8 cellular contexts compared by ENCODE assay signal in genomic region chr6:36094786-36095496, GRCh38. TPM values are rescaled to one million over a fixed set of nuclear protein-coding genes. Genes with fewer than 3 reads are reported as not detected.
DNase-seq lines count a peak whose midpoint lies in the region; ATAC-seq, FAIRE-seq and TF ChIP-seq lines count a peak whose summit lies in the region.

No MANE protein-coding gene starts in this region.

- dilution Hi-C loops in keratinocyte (cut with MboI; ENCODE audit: extremely low pct_ligation_motif_present, low sequenced_read_pairs), result no loop called here

- H3K4me3 ChIP-seq in HCT116 (replicated peaks in 1 of 2; ENCODE audit: low read depth in 1 of 2, low read length in 2 of 2) (no peak overlapping the region), cardiac fibroblast (replicated peaks in 1 of 2; ENCODE audit: low read depth in 2 of 2, low read length in 2 of 2) (no peak overlapping the region), keratinocyte (ENCODE audit: control insufficient read depth in 2 of 3, extremely low read depth in 1 of 3, insufficient read depth in 2 of 3, low read depth in 1 of 3, low read length in 3 of 3) (no peak overlapping the region)

- H2AFZ ChIP-seq in HCT116 (ENCODE audit: low read depth, low read length, poor library complexity, severe bottlenecking) (no peak overlapping the region), keratinocyte (ENCODE audit: control insufficient read depth, low read length) (no peak overlapping the region)

- TF ChIP-seq CTCF in HCT116 (IDR thresholded peaks at IDR 0.05 in 2 of 3, conservative IDR thresholded peaks at IDR 0.05 in 1 of 3; ENCODE audit: borderline replicate concordance in 1 of 3, insufficient read depth in 1 of 3, low read depth in 2 of 3, low read length in 2 of 3) (peak; percentile 77 to 95 (median 95)), cardiac fibroblast (IDR thresholded peaks at IDR 0.05; ENCODE audit: low read depth, low read length) (peak; percentile 95), keratinocyte (optimal IDR thresholded peaks at IDR 0.05 in 1 of 3, IDR thresholded peaks at IDR 0.05 in 1 of 3, conservative IDR thresholded peaks at IDR 0.05 in 1 of 3; ENCODE audit: extremely low read depth in 1 of 3, insufficient read depth in 2 of 3, low read length in 3 of 3) (peak; percentile 89 to 94 (median 93))

- no peaks in the 10 kb centered on the region for H3K9me1 ChIP-seq in keratinocyte (ENCODE audit: control insufficient read depth, extremely low read depth, insufficient read depth, low read length)

- CTCF ChIA-PET in HCT116 (lab: Charles Lee), result interaction anchor here (0.7 to 2.0 kb wide), 12 partner anchors 9 to 572 kb away, joined by 3 to 9 read pairs (median 3); partner anchors contain the start of gene MAPK14

- H3K9me3 ChIP-seq in HCT116 (ENCODE audit: control insufficient read depth in 1 of 2, insufficient read depth in 1 of 2, low read depth in 1 of 2, low read length in 2 of 2) (no peaks in the 10 kb centered on the region), keratinocyte (ENCODE audit: control insufficient read depth, low read depth, low read length) (no peaks in the 10 kb centered on the region)

- no peak overlapping the region for H3K4me2 ChIP-seq in HCT116 (ENCODE audit: low read length)
- H3K4me2 ChIP-seq in keratinocyte (ENCODE audit: control insufficient read depth, extremely low read depth, insufficient read depth, low read depth, low read length), result no peak overlapping the region

- FAIRE-seq in keratinocyte (lab: Jason Lieb, UNC), result peak; percentile 20

- H3K9ac ChIP-seq in HCT116 (ENCODE audit: low read length), result no peak overlapping the region
- no peak overlapping the region for H3K9ac ChIP-seq in keratinocyte (ENCODE audit: control insufficient read depth, extremely low read depth, insufficient read depth, low read length)

- no TSS peak for BruUV-seq in HCT116 (replicated peaks; lab: Mats Ljungman, UMichigan)

- intact Hi-C loops in HCT116 (cut with micrococcal nuclease), result loop anchor here (1.0 to 10.0 kb wide), 3 partner anchors 68 to 570 kb away; partner anchors contain the start of gene MAPK14

- POLR2A ChIA-PET in HCT116 (lab: Charles Lee), result interaction anchor here (0.6 kb wide), 1 partner anchor 68 kb away, joined by 3 read pairs; the partner anchor contains the start of gene MAPK14

- no peaks in the 10 kb centered on the region for H3K79me2 ChIP-seq in HCT116 (ENCODE audit: insufficient read depth, low read length)
- H3K79me2 ChIP-seq in keratinocyte (ENCODE audit: control insufficient read depth, insufficient read depth, low read length), result no peaks in the 10 kb centered on the region

- DNase-seq in Caki2 (ENCODE audit: low read depth) (peak; percentile 65), HCT116 (ENCODE audit: low read depth, low spot score) (peak; percentile 47), NCI-H2196 (lab: John Stamatoyannopoulos, UW; ENCODE audit: unreplicated experiment) (peak; percentile 85), cardiac fibroblast (ENCODE audit: low read depth in 2 of 2) (peak; percentile 81 to 84), keratinocyte (ENCODE audit: low read depth, low spot score) (peak; percentile 13)
- peak; percentile 76 for DNase-seq in activated CD4-positive, CD25-positive, alpha-beta regulatory T cell treated with anti-CD3 and anti-CD28 coated beads, Interleukin-2, amount 50 U/mL, for 16 hours (ENCODE audit: low read depth, low spot score)
- DNase-seq in stimulated activated CD4-positive, alpha-beta T cell treated with anti-CD3 and anti-CD28 coated beads, Interleukin-12 subunit alpha, Interleukin-12 subunit beta, amount 100 ng/mL, for 48 hours (ENCODE audit: low read depth in 2 of 3, low spot score in 1 of 3), result peak; percentile 64 to 76 (median 69)

- H3K36me3 ChIP-seq in HCT116 (ENCODE audit: control insufficient read depth in 1 of 2, insufficient read depth in 2 of 2, low read length in 2 of 2) (peaks cover 0 to 5% of the 10 kb centered on the region in 2 experiments; a peak in 1 of 4 replicates), keratinocyte (ENCODE audit: control insufficient read depth in 2 of 2, extremely low read depth in 1 of 2, insufficient read depth in 2 of 2, low read length in 2 of 2) (peaks cover 13 to 17% of the 10 kb centered on the region in 2 experiments)

- ATAC-seq in HCT116 (peak; percentile 99), GM19023 (IDR thresholded peaks at IDR 0.05; ENCODE audit: unreplicated experiment) (no peak)

- RAD21 ChIA-PET in HCT116 (lab: Charles Lee; ENCODE audit: low non-redundant PET in 1 of 2, low total read pairs in 2 of 2, uncharacterized antibody in 2 of 2, unreplicated experiment in 2 of 2), result interaction anchor here in 1 of 2 experiments (0.7 to 1.2 kb wide), 3 partner anchors 17 to 67 kb away, joined by 3 to 6 read pairs (median 3); partner anchors contain the start of gene MAPK14

- TF ChIP-seq POLR2A in HCT116 (IDR thresholded peaks at IDR 0.05; ENCODE audit: borderline replicate concordance, extremely low read depth, insufficient read depth, insufficient read length), result no peak

- no peak overlapping the region for H3K27ac ChIP-seq in HCT116 (ENCODE audit: low read depth, low read length)
- H3K27ac ChIP-seq in keratinocyte (ENCODE audit: control insufficient read depth, insufficient read depth, low read length), result peak overlapping the region; percentile 19

- peak; percentile 89 for TF ChIP-seq RAD21 in HCT116 (IDR thresholded peaks at IDR 0.05; ENCODE audit: low read depth)

- peaks cover 5% of the 10 kb centered on the region; the same call in 1 of the 2 replicates for H4K20me1 ChIP-seq in HCT116 (ENCODE audit: insufficient read depth)
- H4K20me1 ChIP-seq in keratinocyte (ENCODE audit: control insufficient read depth, extremely low read depth, insufficient read depth, low read length), result no peaks in the 10 kb centered on the region

- H3K4me1 ChIP-seq in HCT116 (ENCODE audit: control insufficient read depth in 1 of 2, insufficient read depth in 2 of 2, low read length in 2 of 2), result no peaks in the 10 kb centered on the region
- H3K4me1 ChIP-seq in keratinocyte (ENCODE audit: control insufficient read depth, extremely low read depth, insufficient read depth, low read length), result peaks cover 5% of the 10 kb centered on the region

- no peaks in the 10 kb centered on the region for H3K27me3 ChIP-seq in HCT116 (ENCODE audit: insufficient read depth, low read length)
- H3K27me3 ChIP-seq in keratinocyte (ENCODE audit: control insufficient read depth, extremely low read depth, insufficient read depth, low read length), result no peaks in the 10 kb centered on the region

- in situ Hi-C loops in Caki2 (cut with HindIII; ENCODE audit: low pct_unique_long_range_greater_than_20kb, low sequenced_read_pairs), result no loop called here

- H3K9me2 ChIP-seq in HCT116 (ENCODE audit: insufficient read depth), result no peaks in the 10 kb centered on the region

TF ChIP-seq in HCT116, 20 proteins besides CTCF, POLR2A, EP300 and RAD21 (continues in another document):
- TF ChIP-seq SRF (IDR thresholded peaks at IDR 0.05; ENCODE audit: low read depth) (no peak), SP1 (IDR thresholded peaks at IDR 0.05; ENCODE audit: low read depth) (no peak), CBX3 (IDR thresholded peaks at IDR 0.05; ENCODE audit: low read depth) (no peak), ZFX (IDR thresholded peaks at IDR 0.05) (no peak), ZNF274 (IDR thresholded peaks at IDR 0.05; ENCODE audit: low read depth, low read length) (no peak), MAX (IDR thresholded peaks at IDR 0.05) (no peak), JUND (IDR thresholded peaks at IDR 0.05) (no peak), EZH2phosphoT487 (IDR thresholded peaks at IDR 0.05; ENCODE audit: borderline replicate concordance) (no peak), FOSL1 (IDR thresholded peaks at IDR 0.05; ENCODE audit: low read depth) (no peak), CEBPB (IDR thresholded peaks at IDR 0.05; ENCODE audit: low read depth) (no peak), ELF1 (IDR thresholded peaks at IDR 0.05; ENCODE audit: borderline replicate concordance, low read depth) (no peak)
- TF ChIP-seq, protein P1, sequence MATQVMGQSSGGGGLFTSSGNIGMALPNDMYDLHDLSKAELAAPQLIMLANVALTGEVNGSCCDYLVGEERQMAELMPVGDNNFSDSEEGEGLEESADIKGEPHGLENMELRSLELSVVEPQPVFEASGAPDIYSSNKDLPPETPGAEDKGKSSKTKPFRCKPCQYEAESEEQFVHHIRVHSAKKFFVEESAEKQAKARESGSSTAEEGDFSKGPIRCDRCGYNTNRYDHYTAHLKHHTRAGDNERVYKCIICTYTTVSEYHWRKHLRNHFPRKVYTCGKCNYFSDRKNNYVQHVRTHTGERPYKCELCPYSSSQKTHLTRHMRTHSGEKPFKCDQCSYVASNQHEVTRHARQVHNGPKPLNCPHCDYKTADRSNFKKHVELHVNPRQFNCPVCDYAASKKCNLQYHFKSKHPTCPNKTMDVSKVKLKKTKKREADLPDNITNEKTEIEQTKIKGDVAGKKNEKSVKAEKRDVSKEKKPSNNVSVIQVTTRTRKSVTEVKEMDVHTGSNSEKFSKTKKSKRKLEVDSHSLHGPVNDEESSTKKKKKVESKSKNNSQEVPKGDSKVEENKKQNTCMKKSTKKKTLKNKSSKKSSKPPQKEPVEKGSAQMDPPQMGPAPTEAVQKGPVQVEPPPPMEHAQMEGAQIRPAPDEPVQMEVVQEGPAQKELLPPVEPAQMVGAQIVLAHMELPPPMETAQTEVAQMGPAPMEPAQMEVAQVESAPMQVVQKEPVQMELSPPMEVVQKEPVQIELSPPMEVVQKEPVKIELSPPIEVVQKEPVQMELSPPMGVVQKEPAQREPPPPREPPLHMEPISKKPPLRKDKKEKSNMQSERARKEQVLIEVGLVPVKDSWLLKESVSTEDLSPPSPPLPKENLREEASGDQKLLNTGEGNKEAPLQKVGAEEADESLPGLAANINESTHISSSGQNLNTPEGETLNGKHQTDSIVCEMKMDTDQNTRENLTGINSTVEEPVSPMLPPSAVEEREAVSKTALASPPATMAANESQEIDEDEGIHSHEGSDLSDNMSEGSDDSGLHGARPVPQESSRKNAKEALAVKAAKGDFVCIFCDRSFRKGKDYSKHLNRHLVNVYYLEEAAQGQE (IDR thresholded peaks at IDR 0.05; ENCODE audit: low read depth), result no peak

RNA-seq across cellular contexts. Expression of gene MAPK13, which starts 35.4 kb away (rescaled TPM):
- 1.5 and 1.7 TPM in 2 replicates for total RNA-seq in Caki2 (2014; rRNA removed; shearing (Covaris generic); ENCODE audit: low replicate concordance)
- 47.3 TPM for total RNA-seq in HCT116 (2021; ENCODE audit: unreplicated experiment)
- polyA plus RNA-seq in HCT116 (2012), result 45.3 and 51.2 TPM in 2 replicates
- polyA plus RNA-seq in keratinocyte, result 15.7 to 31.3 TPM (median 19.3 TPM) in 3 replicates
- polyA plus RNA-seq in keratinocyte (2011; ENCODE audit: low read depth), result 55.3 TPM
- 20.9 and 24.6 TPM in 2 replicates for polyA plus RNA-seq in keratinocyte (2011; cell fraction: cytosol; rRNA removed)
- 20.2 and 21.5 TPM in 2 replicates for polyA plus RNA-seq in keratinocyte (2011; cell fraction: nucleus; rRNA removed)
- polyA plus RNA-seq in keratinocyte (2012; ENCODE audit: low replicate concordance), result 28.5 and 37.7 TPM in 2 replicates
- polyA minus RNA-seq in keratinocyte, result 22.9 to 27.0 TPM (median 23.2 TPM) in 3 replicates
- polyA minus RNA-seq in keratinocyte (2011; cell fraction: cytosol; rRNA and poly(A)+ RNA removed), result 11.3 TPM
- 11.0 and 11.9 TPM in 2 replicates for polyA minus RNA-seq in keratinocyte (2011; cell fraction: nucleus; rRNA and poly(A)+ RNA removed)

Comparison
In these comparisons a context has a peak if more than half of its experiments do, and no peak if none do; other contexts are left out.
1. DNase-seq: peak in every context shown above with its lines; median percentile 85 in NCI-H2196; 82 in cardiac fibroblast; 76 in activated CD4-positive, CD25-positive, alpha-beta regulatory T cell treated with anti-CD3 and anti-CD28 coated beads, Interleukin-2, amount 50 U/mL, for 16 hours; 69 in stimulated activated CD4-positive, alpha-beta T cell treated with anti-CD3 and anti-CD28 coated beads, Interleukin-12 subunit alpha, Interleukin-12 subunit beta, amount 100 ng/mL, for 48 hours; 65 in Caki2; 47 in HCT116; 13 in keratinocyte.
2. RNA of gene MAPK13, which starts 35.4 kb away (total RNA-seq): 47.3 TPM in HCT116 (single experiment); 1.5 to 1.7 TPM in Caki2; every median in the first group is over 10 times any median in the second.
3. Peak in every context shown above with its lines, with median percentiles within 50 percentile points of each other: CTCF ChIP-seq.